1 cellular context compared by ENCODE assay signal in the genomic region with DNA sequence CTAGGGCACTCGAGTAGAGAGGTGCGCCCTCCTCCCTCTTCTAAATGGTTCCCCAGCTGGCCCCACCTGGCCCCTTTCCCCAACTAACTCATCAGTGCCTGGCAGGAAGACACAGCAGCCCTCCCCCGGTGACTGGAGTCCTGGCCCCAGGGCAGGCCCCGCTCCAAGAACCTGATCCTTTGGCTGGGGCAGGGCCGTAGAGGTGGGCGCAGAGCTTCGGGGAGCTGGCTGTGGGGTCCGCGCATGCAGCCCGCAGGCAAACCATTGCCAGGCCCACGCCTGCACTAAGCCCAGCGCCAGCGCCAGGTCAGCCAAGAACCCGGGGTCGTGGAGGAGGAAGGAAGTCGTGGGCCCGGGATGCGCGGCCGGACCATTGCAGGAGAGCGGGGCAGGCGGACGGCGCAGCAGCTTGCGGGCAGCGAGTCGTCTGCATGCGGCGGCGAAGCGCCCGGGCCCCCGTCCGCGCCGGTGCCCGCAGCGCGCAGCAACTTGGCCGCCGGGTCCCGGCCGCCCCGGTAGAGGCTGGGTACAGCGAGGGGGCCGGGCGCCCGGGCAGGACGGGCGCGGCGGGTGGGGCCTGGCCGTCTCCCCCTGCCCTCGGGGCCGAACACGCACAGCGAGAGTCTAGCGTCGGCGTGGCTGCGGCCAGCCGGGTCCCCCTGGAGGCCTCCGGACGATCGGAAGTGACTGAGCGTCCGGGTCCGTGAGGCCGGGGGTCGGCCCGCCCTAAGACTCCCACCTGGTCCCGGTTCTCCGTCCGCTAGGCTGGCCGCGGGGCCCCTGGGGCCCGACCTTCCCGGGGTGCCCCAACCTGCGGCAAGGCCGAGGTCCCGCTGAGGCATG.
TF ChIP-seq lines count a peak whose summit lies in the region.

No MANE protein-coding gene starts in this region.

TF ChIP-seq in SK-N-SH, 30 proteins besides CTCF, POLR2A, EP300 and RAD21 (continued from another document):
- TF ChIP-seq, protein P1, sequence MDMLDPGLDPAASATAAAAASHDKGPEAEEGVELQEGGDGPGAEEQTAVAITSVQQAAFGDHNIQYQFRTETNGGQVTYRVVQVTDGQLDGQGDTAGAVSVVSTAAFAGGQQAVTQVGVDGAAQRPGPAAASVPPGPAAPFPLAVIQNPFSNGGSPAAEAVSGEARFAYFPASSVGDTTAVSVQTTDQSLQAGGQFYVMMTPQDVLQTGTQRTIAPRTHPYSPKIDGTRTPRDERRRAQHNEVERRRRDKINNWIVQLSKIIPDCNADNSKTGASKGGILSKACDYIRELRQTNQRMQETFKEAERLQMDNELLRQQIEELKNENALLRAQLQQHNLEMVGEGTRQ (IDR thresholded peaks at IDR 0.05; ENCODE audit: borderline replicate concordance, low read depth, low read length): no peak
- TF ChIP-seq POLR2AphosphoS5 (IDR thresholded peaks at IDR 0.05; ENCODE audit: low read depth, low read length) (no peak), MEF2A (IDR thresholded peaks at IDR 0.05; ENCODE audit: borderline replicate concordance, low read depth) (no peak), FOXJ3 (CRISPR knock-in tag; IDR thresholded peaks at IDR 0.05) (no peak), EZH2phosphoT487 (IDR thresholded peaks at IDR 0.05; ENCODE audit: borderline replicate concordance, low read depth) (no peak), GATA2 (CRISPR knock-in tag; IDR thresholded peaks at IDR 0.05) (no peak), GABPA (IDR thresholded peaks at IDR 0.05; ENCODE audit: low read depth) (no peak), JUND (IDR thresholded peaks at IDR 0.05) (no peak), TAF1 (IDR thresholded peaks at IDR 0.05; ENCODE audit: borderline replicate concordance, low read depth, low read length) (no peak), SMC3 (IDR thresholded peaks at IDR 0.05; ENCODE audit: low read depth, low read length) (no peak)
- TF ChIP-seq, protein P2, sequence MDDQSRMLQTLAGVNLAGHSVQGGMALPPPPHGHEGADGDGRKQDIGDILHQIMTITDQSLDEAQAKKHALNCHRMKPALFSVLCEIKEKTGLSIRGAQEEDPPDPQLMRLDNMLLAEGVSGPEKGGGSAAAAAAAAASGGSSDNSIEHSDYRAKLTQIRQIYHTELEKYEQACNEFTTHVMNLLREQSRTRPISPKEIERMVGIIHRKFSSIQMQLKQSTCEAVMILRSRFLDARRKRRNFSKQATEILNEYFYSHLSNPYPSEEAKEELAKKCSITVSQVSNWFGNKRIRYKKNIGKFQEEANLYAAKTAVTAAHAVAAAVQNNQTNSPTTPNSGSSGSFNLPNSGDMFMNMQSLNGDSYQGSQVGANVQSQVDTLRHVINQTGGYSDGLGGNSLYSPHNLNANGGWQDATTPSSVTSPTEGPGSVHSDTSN (IDR thresholded peaks at IDR 0.05): no peak
- TF ChIP-seq, protein P3, sequence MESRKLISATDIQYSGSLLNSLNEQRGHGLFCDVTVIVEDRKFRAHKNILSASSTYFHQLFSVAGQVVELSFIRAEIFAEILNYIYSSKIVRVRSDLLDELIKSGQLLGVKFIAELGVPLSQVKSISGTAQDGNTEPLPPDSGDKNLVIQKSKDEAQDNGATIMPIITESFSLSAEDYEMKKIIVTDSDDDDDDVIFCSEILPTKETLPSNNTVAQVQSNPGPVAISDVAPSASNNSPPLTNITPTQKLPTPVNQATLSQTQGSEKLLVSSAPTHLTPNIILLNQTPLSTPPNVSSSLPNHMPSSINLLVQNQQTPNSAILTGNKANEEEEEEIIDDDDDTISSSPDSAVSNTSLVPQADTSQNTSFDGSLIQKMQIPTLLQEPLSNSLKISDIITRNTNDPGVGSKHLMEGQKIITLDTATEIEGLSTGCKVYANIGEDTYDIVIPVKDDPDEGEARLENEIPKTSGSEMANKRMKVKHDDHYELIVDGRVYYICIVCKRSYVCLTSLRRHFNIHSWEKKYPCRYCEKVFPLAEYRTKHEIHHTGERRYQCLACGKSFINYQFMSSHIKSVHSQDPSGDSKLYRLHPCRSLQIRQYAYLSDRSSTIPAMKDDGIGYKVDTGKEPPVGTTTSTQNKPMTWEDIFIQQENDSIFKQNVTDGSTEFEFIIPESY (IDR thresholded peaks at IDR 0.05; ENCODE audit: borderline replicate concordance, low read depth): no peak
TF ChIP-seq in SK-N-SH: peak in this region for 0.
